20 cellular contexts compared by ENCODE assay signal in the genomic region with DNA sequence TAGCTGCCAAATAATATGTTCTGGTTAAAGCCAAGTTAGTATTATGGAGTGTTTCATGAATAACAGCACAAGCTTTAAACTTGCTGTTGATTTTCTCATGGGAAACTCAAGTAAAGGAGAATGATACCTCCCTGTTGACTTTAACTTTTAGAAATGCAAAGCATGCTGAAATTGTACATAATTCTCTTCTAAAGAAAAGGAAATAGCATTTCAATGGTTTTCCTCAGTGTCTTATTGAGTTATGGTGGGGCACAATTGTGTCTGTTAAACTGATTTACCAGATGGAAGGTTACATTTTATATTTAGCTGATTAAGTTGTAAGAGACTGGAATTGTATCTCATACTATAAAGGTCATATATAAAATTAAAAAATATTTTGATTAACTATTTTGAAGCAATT.
DNase-seq lines count a peak whose midpoint lies in the region; ATAC-seq and TF ChIP-seq lines count a peak whose summit lies in the region.
"Had no signal": no experiment of that assay in that cellular context is flagged by ENCODE, and none has a peak within 500 bp of the region (broad histone marks: within the 10 kb centered on the region; RNA-seq: fewer than 3 reads in every experiment).

No MANE protein-coding gene starts in this region.

- H3K9me3 Mint-ChIP-seq in WTC11, result no peaks in the 10 kb centered on the region
- peaks cover 13% of the 10 kb centered on the region for H3K9me3 Mint-ChIP-seq in mesothelial cell of epicardium
- H3K9me3 Mint-ChIP-seq: CD4-positive, alpha-beta T cell; CD8-positive, alpha-beta memory T cell; HFFc6 had no signal

- no peaks in the 10 kb centered on the region; a peak in 1 of 4 replicates for H3K4me1 ChIP-seq in SK-N-SH (ENCODE audit: control insufficient read depth in 1 of 2, insufficient read depth in 2 of 2, low read depth in 1 of 2, low read length in 1 of 2)
- H3K4me1 ChIP-seq: A549, BE2C had no signal

- H3K9ac ChIP-seq in SK-N-SH, result no peak overlapping the region
- H3K9ac ChIP-seq: BLaER1 treated with 17β-estradiol and CSF1 and Interleukin-3, amounts not matched to agents 10 nM and 100 nM; GM23248 had no signal

- peaks cover 75 to 82% of the 10 kb centered on the region in 2 experiments for H3K36me3 ChIP-seq in SK-N-SH (replicated peaks in 1 of 2; ENCODE audit: control insufficient read depth in 1 of 2, insufficient read depth in 2 of 2, low read length in 1 of 2)

- H3K4me3 ChIP-seq in SK-N-SH (ENCODE audit: low read depth in 2 of 2, low read length in 1 of 2), result no peak overlapping the region
- H3K4me3 ChIP-seq: A549; BLaER1 treated with 17β-estradiol and CSF1 and Interleukin-3, amounts not matched to agents 10 nM and 100 nM; GM23248; HAP-1 had no signal

- H3K4me1 Mint-ChIP-seq in WTC11 (peaks cover 29% of the 10 kb centered on the region), mesothelial cell of epicardium (peaks cover 25% of the 10 kb centered on the region)

- CTCF ChIA-PET in SK-N-SH (lab: Yijun Ruan, JAX) (interaction anchor here (1.0 to 1.6 kb wide), 2 partner anchors 35 to 263 kb away, joined by 3 to 5 read pairs; no protein-coding TSS in a partner anchor), WTC11 (lab: Charles Lee) (no interaction called here)

- no peak overlapping the region for H3K4me2 ChIP-seq in SK-N-SH
- H3K4me2 ChIP-seq: A549; BLaER1 treated with 17β-estradiol and CSF1 and Interleukin-3, amounts not matched to agents 10 nM and 100 nM had no signal

- DNase-seq in SK-N-SH (no peak), WTC11 (ENCODE audit: low spot score) (no peak), mesothelial cell of epicardium (ENCODE audit: low spot score in 2 of 2, unreplicated experiment in 2 of 2) (no peak), NCI-H774 (lab: John Stamatoyannopoulos, UW) (no peak), NCI-H748 (lab: John Stamatoyannopoulos, UW; ENCODE audit: unreplicated experiment) (no peak)
- DNase-seq: 8988T; ACHN; AML-193; BE2C; CD4-positive, alpha-beta T cell; CD8-positive, alpha-beta memory T cell; DMS 273 treated with DMSO at 0.1 percent for 48 hours; DND-41; GM23248; HFFc6 had no signal

- no peak for TF ChIP-seq RAD21 in SK-N-SH (IDR thresholded peaks at IDR 0.05; ENCODE audit: low read length)

- no peaks in the 10 kb centered on the region for H3K79me2 ChIP-seq in SK-N-SH (ENCODE audit: insufficient read depth)

- ATAC-seq in SK-N-SH treated with all-trans-retinoic acid at 6 μM for 48 hours (no peak), WTC11 (no peak)
- ATAC-seq: A549 had no signal

- TF ChIP-seq CTCF in SK-N-SH (IDR thresholded peaks at IDR 0.05) (no peak), WTC11 (IDR thresholded peaks at IDR 0.05) (no peak), mesothelial cell of epicardium (IDR thresholded peaks at IDR 0.05; ENCODE audit: unreplicated experiment) (no peak)

- H3K36me3 Mint-ChIP-seq in WTC11, result no peaks in the 10 kb centered on the region
- peaks cover 16% of the 10 kb centered on the region for H3K36me3 Mint-ChIP-seq in mesothelial cell of epicardium
- H3K36me3 Mint-ChIP-seq: CD8-positive, alpha-beta memory T cell had no signal

- no peaks in the 10 kb centered on the region for H3F3A ChIP-seq in SK-N-SH (replicated peaks; ENCODE audit: insufficient read depth)

- H3K27ac ChIP-seq in SK-N-SH (ENCODE audit: low read depth in 2 of 2, low read length in 1 of 2), result no peak overlapping the region
- H3K27ac ChIP-seq: A549; BLaER1 treated with 17β-estradiol and CSF1 and Interleukin-3, amounts not matched to agents 10 nM and 100 nM; GM23248 had no signal

- H3K27me3 ChIP-seq in SK-N-SH (ENCODE audit: insufficient read depth), result no peaks in the 10 kb centered on the region
- H3K27me3 ChIP-seq: BE2C; BLaER1 treated with 17β-estradiol and CSF1 and Interleukin-3, amounts not matched to agents 10 nM and 100 nM had no signal

- H3K27ac Mint-ChIP-seq in WTC11 (peak overlapping the region; percentile 9), mesothelial cell of epicardium (peak overlapping the region; percentile 76)
- H3K27ac Mint-ChIP-seq: CD4-positive, alpha-beta T cell; CD8-positive, alpha-beta memory T cell; HFFc6 had no signal

- POLR2A ChIA-PET in SK-N-SH (lab: Yijun Ruan, JAX) (no interaction called here), WTC11 (lab: Charles Lee) (no interaction called here)

- no peaks in the 10 kb centered on the region for H3K27me3 Mint-ChIP-seq in WTC11 (ENCODE audit: low read depth)
- no peaks in the 10 kb centered on the region for H3K27me3 Mint-ChIP-seq in mesothelial cell of epicardium (ENCODE audit: low read depth)
- H3K27me3 Mint-ChIP-seq: CD4-positive, alpha-beta T cell; CD8-positive, alpha-beta memory T cell had no signal

- H4K20me1 ChIP-seq in SK-N-SH (ENCODE audit: insufficient read depth), result no peaks in the 10 kb centered on the region
- H4K20me1 ChIP-seq: BLaER1 treated with 17β-estradiol and CSF1 and Interleukin-3, amounts not matched to agents 10 nM and 100 nM had no signal

- H3K4me3 Mint-ChIP-seq in WTC11 (0 out of 2 replicates have a peak overlapping the region, but pooled peaks have one; percentile 4), mesothelial cell of epicardium (no peak overlapping the region)
- H3K4me3 Mint-ChIP-seq: CD14-positive monocyte; CD4-positive, alpha-beta T cell; CD8-positive, alpha-beta memory T cell; HFFc6 had no signal

- no peak overlapping the region for H2AFZ ChIP-seq in SK-N-SH (ENCODE audit: low read depth)
- H2AFZ ChIP-seq: GM23248 had no signal

- H3K9me3 ChIP-seq in SK-N-SH, result no peaks in the 10 kb centered on the region
- H3K9me3 ChIP-seq: A549; BE2C; BLaER1 treated with 17β-estradiol and CSF1 and Interleukin-3, amounts not matched to agents 10 nM and 100 nM; HAP-1 had no signal

- H3K9me2 ChIP-seq in SK-N-SH, result no peaks in the 10 kb centered on the region; the same call in 1 of the 2 replicates

- no peak for TF ChIP-seq EP300 in SK-N-SH (IDR thresholded peaks at IDR 0.05; ENCODE audit: borderline replicate concordance in 1 of 2, low read depth in 1 of 2, low read length in 1 of 2)

TF ChIP-seq in SK-N-SH treated with all-trans-retinoic acid at 6 μM for 48 hours, 23 proteins besides CTCF, POLR2A, EP300 and RAD21:
- TF ChIP-seq ZFP30 (CRISPR knock-in tag; IDR thresholded peaks at IDR 0.05) (no peak), ISL1 (CRISPR knock-in tag; IDR thresholded peaks at IDR 0.05) (peak; percentile 74)

TF ChIP-seq in SK-N-SH, 30 proteins besides CTCF, POLR2A, EP300 and RAD21:
- TF ChIP-seq, protein P1, sequence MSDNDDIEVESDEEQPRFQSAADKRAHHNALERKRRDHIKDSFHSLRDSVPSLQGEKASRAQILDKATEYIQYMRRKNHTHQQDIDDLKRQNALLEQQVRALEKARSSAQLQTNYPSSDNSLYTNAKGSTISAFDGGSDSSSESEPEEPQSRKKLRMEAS (IDR thresholded peaks at IDR 0.05; ENCODE audit: low read depth), result no peak
- TF ChIP-seq NFIC (IDR thresholded peaks at IDR 0.05; ENCODE audit: borderline replicate concordance), result no peak

TF ChIP-seq in WTC11, 78 proteins besides CTCF, POLR2A, EP300 and RAD21 (continues in another document):
- TF ChIP-seq, protein P2, sequence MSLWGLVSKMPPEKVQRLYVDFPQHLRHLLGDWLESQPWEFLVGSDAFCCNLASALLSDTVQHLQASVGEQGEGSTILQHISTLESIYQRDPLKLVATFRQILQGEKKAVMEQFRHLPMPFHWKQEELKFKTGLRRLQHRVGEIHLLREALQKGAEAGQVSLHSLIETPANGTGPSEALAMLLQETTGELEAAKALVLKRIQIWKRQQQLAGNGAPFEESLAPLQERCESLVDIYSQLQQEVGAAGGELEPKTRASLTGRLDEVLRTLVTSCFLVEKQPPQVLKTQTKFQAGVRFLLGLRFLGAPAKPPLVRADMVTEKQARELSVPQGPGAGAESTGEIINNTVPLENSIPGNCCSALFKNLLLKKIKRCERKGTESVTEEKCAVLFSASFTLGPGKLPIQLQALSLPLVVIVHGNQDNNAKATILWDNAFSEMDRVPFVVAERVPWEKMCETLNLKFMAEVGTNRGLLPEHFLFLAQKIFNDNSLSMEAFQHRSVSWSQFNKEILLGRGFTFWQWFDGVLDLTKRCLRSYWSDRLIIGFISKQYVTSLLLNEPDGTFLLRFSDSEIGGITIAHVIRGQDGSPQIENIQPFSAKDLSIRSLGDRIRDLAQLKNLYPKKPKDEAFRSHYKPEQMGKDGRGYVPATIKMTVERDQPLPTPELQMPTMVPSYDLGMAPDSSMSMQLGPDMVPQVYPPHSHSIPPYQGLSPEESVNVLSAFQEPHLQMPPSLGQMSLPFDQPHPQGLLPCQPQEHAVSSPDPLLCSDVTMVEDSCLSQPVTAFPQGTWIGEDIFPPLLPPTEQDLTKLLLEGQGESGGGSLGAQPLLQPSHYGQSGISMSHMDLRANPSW (CRISPR knock-in tag; conservative IDR thresholded peaks at IDR 0.05; ENCODE audit: low read depth), result no peak
- TF ChIP-seq SOX15 (CRISPR knock-in tag; IDR thresholded peaks at IDR 0.05), result no peak
- TF ChIP-seq FOXP1 (CRISPR knock-in tag; IDR thresholded peaks at IDR 0.05; ENCODE audit: borderline replicate concordance), result no peak
- TF ChIP-seq ZNF671 (CRISPR knock-in tag; IDR thresholded peaks at IDR 0.05), result no peak
- no peak for TF ChIP-seq NR1H2 (CRISPR knock-in tag; IDR thresholded peaks at IDR 0.05)
- TF ChIP-seq ZNF138 (CRISPR knock-in tag; conservative IDR thresholded peaks at IDR 0.05), result no peak
- TF ChIP-seq, protein P3, sequence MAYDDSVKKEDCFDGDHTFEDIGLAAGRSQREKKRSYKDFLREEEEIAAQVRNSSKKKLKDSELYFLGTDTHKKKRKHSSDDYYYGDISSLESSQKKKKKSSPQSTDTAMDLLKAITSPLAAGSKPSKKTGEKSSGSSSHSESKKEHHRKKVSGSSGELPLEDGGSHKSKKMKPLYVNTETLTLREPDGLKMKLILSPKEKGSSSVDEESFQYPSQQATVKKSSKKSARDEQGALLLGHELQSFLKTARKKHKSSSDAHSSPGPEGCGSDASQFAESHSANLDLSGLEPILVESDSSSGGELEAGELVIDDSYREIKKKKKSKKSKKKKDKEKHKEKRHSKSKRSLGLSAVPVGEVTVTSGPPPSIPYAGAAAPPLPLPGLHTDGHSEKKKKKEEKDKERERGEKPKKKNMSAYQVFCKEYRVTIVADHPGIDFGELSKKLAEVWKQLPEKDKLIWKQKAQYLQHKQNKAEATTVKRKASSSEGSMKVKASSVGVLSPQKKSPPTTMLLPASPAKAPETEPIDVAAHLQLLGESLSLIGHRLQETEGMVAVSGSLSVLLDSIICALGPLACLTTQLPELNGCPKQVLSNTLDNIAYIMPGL (CRISPR knock-in tag; IDR thresholded peaks at IDR 0.05), result no peak
- no peak for TF ChIP-seq TEAD4 (CRISPR knock-in tag; IDR thresholded peaks at IDR 0.05)
- no peak for TF ChIP-seq CREB1 (CRISPR knock-in tag; IDR thresholded peaks at IDR 0.05)
- TF ChIP-seq ETV6 (CRISPR knock-in tag; IDR thresholded peaks at IDR 0.05), result no peak
